Comparison of ENCODE assay signal across 1 cellular context in genomic region chr12:103308396-103308795, GRCh38.
TF ChIP-seq lines count a peak whose summit lies in the region.

No MANE protein-coding gene starts in this region.

TF ChIP-seq in GM23338, 12 proteins besides CTCF, POLR2A, EP300 and RAD21 (continued from another document):
- TF ChIP-seq, protein P1, sequence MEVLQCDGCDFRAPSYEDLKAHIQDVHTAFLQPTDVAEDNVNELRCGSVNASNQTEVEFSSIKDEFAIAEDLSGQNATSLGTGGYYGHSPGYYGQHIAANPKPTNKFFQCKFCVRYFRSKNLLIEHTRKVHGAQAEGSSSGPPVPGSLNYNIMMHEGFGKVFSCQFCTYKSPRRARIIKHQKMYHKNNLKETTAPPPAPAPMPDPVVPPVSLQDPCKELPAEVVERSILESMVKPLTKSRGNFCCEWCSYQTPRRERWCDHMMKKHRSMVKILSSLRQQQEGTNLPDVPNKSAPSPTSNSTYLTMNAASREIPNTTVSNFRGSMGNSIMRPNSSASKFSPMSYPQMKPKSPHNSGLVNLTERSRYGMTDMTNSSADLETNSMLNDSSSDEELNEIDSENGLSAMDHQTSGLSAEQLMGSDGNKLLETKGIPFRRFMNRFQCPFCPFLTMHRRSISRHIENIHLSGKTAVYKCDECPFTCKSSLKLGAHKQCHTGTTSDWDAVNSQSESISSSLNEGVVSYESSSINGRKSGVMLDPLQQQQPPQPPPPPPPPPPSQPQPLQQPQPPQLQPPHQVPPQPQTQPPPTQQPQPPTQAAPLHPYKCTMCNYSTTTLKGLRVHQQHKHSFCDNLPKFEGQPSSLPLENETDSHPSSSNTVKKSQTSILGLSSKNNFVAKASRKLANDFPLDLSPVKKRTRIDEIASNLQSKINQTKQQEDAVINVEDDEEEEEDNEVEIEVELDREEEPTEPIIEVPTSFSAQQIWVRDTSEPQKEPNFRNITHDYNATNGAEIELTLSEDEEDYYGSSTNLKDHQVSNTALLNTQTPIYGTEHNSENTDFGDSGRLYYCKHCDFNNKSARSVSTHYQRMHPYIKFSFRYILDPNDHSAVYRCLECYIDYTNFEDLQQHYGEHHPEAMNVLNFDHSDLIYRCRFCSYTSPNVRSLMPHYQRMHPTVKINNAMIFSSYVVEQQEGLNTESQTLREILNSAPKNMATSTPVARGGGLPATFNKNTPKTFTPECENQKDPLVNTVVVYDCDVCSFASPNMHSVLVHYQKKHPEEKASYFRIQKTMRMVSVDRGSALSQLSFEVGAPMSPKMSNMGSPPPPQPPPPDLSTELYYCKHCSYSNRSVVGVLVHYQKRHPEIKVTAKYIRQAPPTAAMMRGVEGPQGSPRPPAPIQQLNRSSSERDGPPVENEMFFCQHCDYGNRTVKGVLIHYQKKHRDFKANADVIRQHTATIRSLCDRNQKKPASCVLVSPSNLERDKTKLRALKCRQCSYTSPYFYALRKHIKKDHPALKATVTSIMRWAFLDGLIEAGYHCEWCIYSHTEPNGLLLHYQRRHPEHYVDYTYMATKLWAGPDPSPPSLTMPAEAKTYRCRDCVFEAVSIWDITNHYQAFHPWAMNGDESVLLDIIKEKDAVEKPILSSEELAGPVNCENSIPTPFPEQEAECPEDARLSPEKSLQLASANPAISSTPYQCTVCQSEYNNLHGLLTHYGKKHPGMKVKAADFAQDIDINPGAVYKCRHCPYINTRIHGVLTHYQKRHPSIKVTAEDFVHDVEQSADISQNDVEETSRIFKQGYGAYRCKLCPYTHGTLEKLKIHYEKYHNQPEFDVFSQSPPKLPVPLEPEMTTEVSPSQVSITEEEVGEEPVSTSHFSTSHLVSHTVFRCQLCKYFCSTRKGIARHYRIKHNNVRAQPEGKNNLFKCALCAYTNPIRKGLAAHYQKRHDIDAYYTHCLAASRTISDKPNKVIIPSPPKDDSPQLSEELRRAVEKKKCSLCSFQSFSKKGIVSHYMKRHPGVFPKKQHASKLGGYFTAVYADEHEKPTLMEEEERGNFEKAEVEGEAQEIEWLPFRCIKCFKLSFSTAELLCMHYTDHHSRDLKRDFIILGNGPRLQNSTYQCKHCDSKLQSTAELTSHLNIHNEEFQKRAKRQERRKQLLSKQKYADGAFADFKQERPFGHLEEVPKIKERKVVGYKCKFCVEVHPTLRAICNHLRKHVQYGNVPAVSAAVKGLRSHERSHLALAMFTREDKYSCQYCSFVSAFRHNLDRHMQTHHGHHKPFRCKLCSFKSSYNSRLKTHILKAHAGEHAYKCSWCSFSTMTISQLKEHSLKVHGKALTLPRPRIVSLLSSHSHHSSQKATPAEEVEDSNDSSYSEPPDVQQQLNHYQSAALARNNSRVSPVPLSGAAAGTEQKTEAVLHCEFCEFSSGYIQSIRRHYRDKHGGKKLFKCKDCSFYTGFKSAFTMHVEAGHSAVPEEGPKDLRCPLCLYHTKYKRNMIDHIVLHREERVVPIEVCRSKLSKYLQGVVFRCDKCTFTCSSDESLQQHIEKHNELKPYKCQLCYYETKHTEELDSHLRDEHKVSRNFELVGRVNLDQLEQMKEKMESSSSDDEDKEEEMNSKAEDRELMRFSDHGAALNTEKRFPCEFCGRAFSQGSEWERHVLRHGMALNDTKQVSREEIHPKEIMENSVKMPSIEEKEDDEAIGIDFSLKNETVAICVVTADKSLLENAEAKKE (CRISPR knock-in tag; IDR thresholded peaks at IDR 0.05), result no peak
